Comparison of ENCODE assay signal across 9 cellular contexts in genomic region chr11:67301951-67302516, GRCh38. TPM values are rescaled to one million over a fixed set of nuclear protein-coding genes. Genes with fewer than 3 reads are reported as not detected.
DNase-seq lines count a peak whose midpoint lies in the region; ATAC-seq and TF ChIP-seq lines count a peak whose summit lies in the region.
"Had no signal": no experiment of that assay in that cellular context is flagged by ENCODE, and none has a peak within 500 bp of the region (broad histone marks: within the 10 kb centered on the region; RNA-seq: fewer than 3 reads in every experiment).

No MANE protein-coding gene starts in this region.

- intact Hi-C loops in CD14-positive monocyte (cut with micrococcal nuclease) = loop anchor here in 1 of 2 donors (5.0 kb wide), 1 partner anchor 35 kb away; the partner anchor contains the start of gene GRK2
- intact Hi-C loops in activated CD8-positive, alpha-beta T cell treated with anti-CD3 and anti-CD28 coated beads for 36 hours (cut with micrococcal nuclease) = no loop called here
- intact Hi-C loops in heart left ventricle (cut with DNase I) = loop anchor here in 2 of 10 donors (2.0 to 5.0 kb wide), 2 partner anchors 13 to 35 kb away; partner anchors contain the start of genes ANKRD13D (in 1 of the 2) and GRK2 (in 1 of the 2)

- CTCF ChIA-PET in activated CD8-positive, alpha-beta T cell treated with anti-CD3 and anti-CD28 coated beads for 36 hours (lab: Charles Lee) = interaction anchor here (0.8 to 4.5 kb wide), 5 partner anchors 15 to 51 kb away, joined by 3 to 23 read pairs (median 4); partner anchors contain the start of gene POLD4

- H3K9ac ChIP-seq in HUES48 (ENCODE audit: low read depth, low read length) (no peak overlapping the region), rectal smooth muscle tissue (ENCODE audit: low read length) (peak overlapping the region; percentile 2)

- H3K9me3 ChIP-seq in HUES48 (ENCODE audit: control insufficient read depth, insufficient read depth, low read length) = no peaks in the 10 kb centered on the region
- no peaks in the 10 kb centered on the region for H3K9me3 ChIP-seq in heart left ventricle
- H3K9me3 ChIP-seq: uterus had no signal

- TF ChIP-seq POLR2A in heart left ventricle (IDR thresholded peaks at IDR 0.05) = no peak

- H3K27me3 ChIP-seq in HUES48 (ENCODE audit: control insufficient read depth, insufficient read depth, low read length) (no peaks in the 10 kb centered on the region), heart left ventricle (no peaks in the 10 kb centered on the region), rectal smooth muscle tissue (ENCODE audit: control insufficient read depth, insufficient read depth, low read length) (no peaks in the 10 kb centered on the region)
- H3K27me3 ChIP-seq: uterus had no signal

- peaks cover 26% of the 10 kb centered on the region for H3K36me3 ChIP-seq in HUES48 (ENCODE audit: control insufficient read depth, insufficient read depth, low read length)
- H3K36me3 ChIP-seq in heart left ventricle = peaks cover 0 to 53% (median 35%) of the 10 kb centered on the region in 9 donors
- H3K36me3 ChIP-seq in rectal smooth muscle tissue (ENCODE audit: control insufficient read depth, insufficient read depth, low read length) = peaks cover 14% of the 10 kb centered on the region
- H3K36me3 ChIP-seq: uterus had no signal

- H3K4me1 ChIP-seq in HUES48 (ENCODE audit: control insufficient read depth, insufficient read depth, low read length) (peaks cover 12% of the 10 kb centered on the region), heart left ventricle (peaks cover 8 to 35% (median 24%) of the 10 kb centered on the region in 12 donors), rectal smooth muscle tissue (ENCODE audit: control insufficient read depth, insufficient read depth, low read length) (peaks cover 4% of the 10 kb centered on the region)
- H3K4me1 ChIP-seq: uterus had no signal

- POLR2A ChIA-PET in activated CD8-positive, alpha-beta T cell treated with anti-CD3 and anti-CD28 coated beads for 36 hours (lab: Charles Lee) = interaction anchor here (0.8 to 6.9 kb wide), 7 partner anchors 12 to 101 kb away, joined by 3 to 88 read pairs (median 3); partner anchors contain the start of gene ANKRD13D

- WGBS in heart left ventricle, 4 donors = 48 to 57% (median 52%) methylated on average over 15 of the region's 15 CpGs

- no peak for ATAC-seq in activated CD8-positive, alpha-beta T cell treated with anti-CD3 and anti-CD28 coated beads for 36 hours
- ATAC-seq in heart left ventricle = peak; percentile 64 to 85 (median 69)

- H3K27me3 Mint-ChIP-seq in CD14-positive monocyte (ENCODE audit: low read depth in 3 of 3) = no peaks in the 10 kb centered on the region
- no peaks in the 10 kb centered on the region for H3K27me3 Mint-ChIP-seq in activated CD8-positive, alpha-beta T cell treated with anti-CD3 and anti-CD28 coated beads for 36 hours

- no peaks in the 10 kb centered on the region for H3K9me3 Mint-ChIP-seq in CD14-positive monocyte
- no peaks in the 10 kb centered on the region for H3K9me3 Mint-ChIP-seq in activated CD8-positive, alpha-beta T cell treated with anti-CD3 and anti-CD28 coated beads for 36 hours

- DNase-seq in CD14-positive monocyte (ENCODE audit: low spot score) = peak; percentile 43
- no peak for DNase-seq in activated CD8-positive, alpha-beta T cell treated with anti-CD3 and anti-CD28 coated beads for 36 hours
- peak; percentile 64 to 82 (median 71) for DNase-seq in heart left ventricle
- DNase-seq in stimulated activated naive CD4-positive, alpha-beta T cell treated with Interleukin-2 at 50 U/mL for 16 hours (lab: John Stamatoyannopoulos, UW) = no peak
- no peak for DNase-seq in activated CD4-positive, alpha-beta T cell treated with anti-CD3 and anti-CD28 coated beads, Interleukin-2, amount 50 U/mL, for 48 hours
- no peak for DNase-seq in superior temporal gyrus (ENCODE audit: extremely low spot score)

- no peak for TF ChIP-seq CTCF in CD14-positive monocyte (IDR thresholded peaks at IDR 0.05)
- no peak for TF ChIP-seq CTCF in activated CD8-positive, alpha-beta T cell treated with anti-CD3 and anti-CD28 coated beads for 36 hours (IDR thresholded peaks at IDR 0.05)
- no peak for TF ChIP-seq CTCF in heart left ventricle (IDR thresholded peaks at IDR 0.05)

- H3K4me3 ChIP-seq in HUES48 (ENCODE audit: low read depth, low read length) (peak overlapping the region; percentile 86), heart left ventricle (peak overlapping the region in 11 of 12 donors; percentile 67 to 98 (median 92)), rectal smooth muscle tissue (ENCODE audit: low read length) (peak overlapping the region; percentile 89)

- H3K27ac Mint-ChIP-seq in CD14-positive monocyte = peak overlapping the region; percentile 75 to 92 (median 89)
- H3K27ac Mint-ChIP-seq in activated CD8-positive, alpha-beta T cell treated with anti-CD3 and anti-CD28 coated beads for 36 hours = no peak overlapping the region

- peaks cover 55% of the 10 kb centered on the region for H3K4me1 Mint-ChIP-seq in CD14-positive monocyte
- H3K4me1 Mint-ChIP-seq in activated CD8-positive, alpha-beta T cell treated with anti-CD3 and anti-CD28 coated beads for 36 hours (ENCODE audit: low read depth) = peaks cover 14% of the 10 kb centered on the region

- H3K4me3 Mint-ChIP-seq in CD14-positive monocyte = peak overlapping the region; percentile 79 to 85
- peak overlapping the region; percentile 45 for H3K4me3 Mint-ChIP-seq in activated CD8-positive, alpha-beta T cell treated with anti-CD3 and anti-CD28 coated beads for 36 hours

- peaks cover 43 to 69% of the 10 kb centered on the region in 2 donors for H3K36me3 Mint-ChIP-seq in CD14-positive monocyte
- H3K36me3 Mint-ChIP-seq in activated CD8-positive, alpha-beta T cell treated with anti-CD3 and anti-CD28 coated beads for 36 hours (ENCODE audit: low read depth) = peaks cover 26% of the 10 kb centered on the region

- H3K27ac ChIP-seq in HUES48 (ENCODE audit: low read depth, low read length) = peak overlapping the region; percentile 57
- peak overlapping the region in 11 of 12 donors; percentile 71 to 89 (median 80) for H3K27ac ChIP-seq in heart left ventricle
- no peak overlapping the region for H3K27ac ChIP-seq in rectal smooth muscle tissue (ENCODE audit: low read depth, low read length)

RNA-seq across cellular contexts. Expression of gene SSH3, which starts 1.3 kb away (rescaled TPM):
- polyA plus RNA-seq in CD14-positive monocyte (1 to 10 TPM; 3.6 to 5.8 TPM), heart left ventricle (1 to 10 TPM; 8.1 to 9.4 TPM)
- total RNA-seq in activated CD8-positive, alpha-beta T cell treated with anti-CD3 and anti-CD28 coated beads for 36 hours = 1 to 10 TPM; 7.4 to 9.1 TPM
- 10 to 100 TPM; 10.8 to 23.9 (median 16.8) TPM for total RNA-seq in heart left ventricle

RNA-seq across cellular contexts. Expression of gene ANKRD13D, which starts 12.9 kb away (rescaled TPM):
- polyA plus RNA-seq in CD14-positive monocyte (10 to 100 TPM in 1 of 2 donors, 1 to 10 TPM in 1; 9.1 to 10.3 TPM), heart left ventricle (10 to 100 TPM; 12.3 to 17.6 TPM)
- 10 to 100 TPM; 75.4 to 78.7 TPM for total RNA-seq in activated CD8-positive, alpha-beta T cell treated with anti-CD3 and anti-CD28 coated beads for 36 hours
- 10 to 100 TPM in 6 of 9 donors, 1 to 10 TPM in 3; 7.6 to 43.6 (median 12.8) TPM for total RNA-seq in heart left ventricle

RNA-seq across cellular contexts. Expression of gene GRK2, which starts 35.8 kb away (rescaled TPM):
- polyA plus RNA-seq in CD14-positive monocyte = 10 to 100 TPM; 34.9 to 43.0 TPM
- total RNA-seq in activated CD8-positive, alpha-beta T cell treated with anti-CD3 and anti-CD28 coated beads for 36 hours = 100 to 1,000 TPM; 303 to 305 TPM
- total RNA-seq in heart left ventricle = 100 to 1,000 TPM in 1 of 9 donors, 10 to 100 TPM in 8; 40.1 to 107 (median 49.6) TPM
- polyA plus RNA-seq in heart left ventricle = 10 to 100 TPM; 55.6 to 63.8 TPM

RNA-seq across cellular contexts. Expression of gene POLD4, which starts 51.3 kb away (rescaled TPM):
- 100 to 1,000 TPM; 157 to 176 TPM for polyA plus RNA-seq in CD14-positive monocyte
- 10 to 100 TPM; 34.1 to 36.1 TPM for total RNA-seq in activated CD8-positive, alpha-beta T cell treated with anti-CD3 and anti-CD28 coated beads for 36 hours
- 100 to 1,000 TPM in 1 of 9 donors, 10 to 100 TPM in 8; 36.0 to 131 (median 57.1) TPM for total RNA-seq in heart left ventricle
- 100 to 1,000 TPM in 1 of 2 donors, 10 to 100 TPM in 1; 83.0 to 164 TPM for polyA plus RNA-seq in heart left ventricle

Comparison
In these comparisons a context has a peak if more than half of its experiments do, and no peak if none do; other contexts are left out.
1. DNase-seq: peak in CD14-positive monocyte (single experiment) and heart left ventricle (5 of 5); none in activated CD8-positive, alpha-beta T cell treated with anti-CD3 and anti-CD28 coated beads for 36 hours (single experiment), stimulated activated naive CD4-positive, alpha-beta T cell treated with Interleukin-2 at 50 U/mL for 16 hours (single experiment), activated CD4-positive, alpha-beta T cell treated with anti-CD3 and anti-CD28 coated beads, Interleukin-2, amount 50 U/mL, for 48 hours (0 of 2) and superior temporal gyrus (single experiment).
2. Peak in every context shown above with its lines, with median percentiles within 50 percentile points of each other: H3K4me3 ChIP-seq.